ENCODE assay signal across 9 cellular contexts in the genomic region with DNA sequence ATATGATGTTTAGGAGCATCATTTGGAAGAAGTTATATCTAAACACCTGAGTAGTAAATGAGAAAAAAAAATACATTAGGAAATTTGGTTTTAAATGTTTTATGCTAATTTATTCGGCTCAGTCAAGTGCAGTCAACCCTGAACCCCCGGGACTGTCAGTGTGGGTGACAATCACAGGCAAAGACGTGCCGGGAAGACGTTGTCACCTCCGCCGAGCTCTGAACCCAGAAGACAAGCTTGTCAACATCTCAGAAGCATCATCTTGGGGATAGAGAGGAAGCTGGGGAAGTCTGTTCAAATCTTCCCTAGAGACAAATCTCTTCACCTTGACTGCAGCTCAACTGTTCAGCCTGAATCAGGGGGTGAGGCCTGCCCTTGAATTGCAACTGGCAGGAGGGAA.
"Had no signal": no experiment of that assay in that cellular context is flagged by ENCODE, and none has a peak within 500 bp of the region (broad histone marks: within the 10 kb centered on the region; RNA-seq: fewer than 3 reads in every experiment).

No MANE protein-coding gene starts in this region.

- H3K4me1 ChIP-seq: HAP-1 had no signal

- H3K9me3 ChIP-seq: HAP-1 had no signal

- H3K4me3 ChIP-seq: GM23248, HAP-1, K562 had no signal

- H3K9ac ChIP-seq: GM23248 had no signal

- H3K4me3 Mint-ChIP-seq: HFFc6 had no signal

- DNase-seq: GM23248, GOT3, H7, HFFc6, IMR-90, KG1 had no signal

- H2AFZ ChIP-seq: GM23248 had no signal

- H3K36me3 ChIP-seq: HAP-1 had no signal

- H3K27ac ChIP-seq: GM23248 had no signal

- H3K27ac Mint-ChIP-seq: HFFc6 had no signal

- FAIRE-seq: HTR-8/SVneo, K562 had no signal
